In the genomic region with DNA sequence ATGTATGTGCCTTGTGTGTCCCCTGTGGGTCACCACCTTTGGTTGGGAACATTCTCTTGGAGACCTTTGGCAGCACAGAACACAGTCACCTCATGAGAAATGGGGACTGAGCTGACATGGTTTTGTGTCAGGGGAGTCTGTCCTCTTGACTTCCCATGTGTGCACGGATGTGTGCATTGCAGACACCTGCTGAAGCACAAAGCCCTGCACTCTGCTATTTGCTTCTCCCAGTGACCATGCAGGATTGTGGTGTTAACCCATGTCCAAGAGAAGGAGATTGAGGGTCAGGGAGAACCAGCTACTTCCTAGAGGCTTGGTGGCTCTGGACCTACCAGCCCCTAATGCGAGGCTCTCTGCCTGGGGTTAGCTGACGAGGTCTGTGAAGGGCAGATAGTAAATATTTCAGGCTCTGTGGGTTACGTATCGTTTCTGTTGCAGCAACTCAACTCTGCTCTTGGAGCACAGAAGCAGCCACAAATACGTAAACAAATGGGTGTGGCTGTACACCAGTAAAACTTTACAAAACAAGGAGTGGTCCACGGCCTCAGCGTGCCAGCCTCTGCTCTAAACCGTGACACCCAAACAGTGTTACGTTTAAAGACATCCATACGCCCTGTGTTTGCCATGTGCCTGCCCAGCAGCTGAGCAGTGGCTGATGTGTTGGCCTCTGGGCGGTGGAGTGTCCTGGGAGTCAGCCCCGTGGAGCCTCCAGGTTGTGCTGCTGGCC, we compare ENCODE assay signal across 21 cellular contexts. TPM values are rescaled to one million over a fixed set of nuclear protein-coding genes. Genes with fewer than 3 reads are reported as not detected.
DNase-seq lines count a peak whose midpoint lies in the region; ATAC-seq and TF ChIP-seq lines count a peak whose summit lies in the region.
"Had no signal": no experiment of that assay in that cellular context is flagged by ENCODE, and none has a peak within 500 bp of the region (broad histone marks: within the 10 kb centered on the region; RNA-seq: fewer than 3 reads in every experiment).

No MANE protein-coding gene starts in this region.

- DNase-seq in GM23248, result peak; percentile 16
- peak; percentile 73 for DNase-seq in SW480 (ENCODE audit: low spot score)
- DNase-seq in fibroblast of peridontal ligament (ENCODE audit: extremely low read depth), result peak; percentile 3
- DNase-seq in posterior vena cava (ENCODE audit: low spot score), result peak; percentile 38
- no peak for DNase-seq in Calu3
- no peak for DNase-seq in NCI-H446 treated with DMSO at 0.1 percent for 48 hours (lab: John Stamatoyannopoulos, UW)
- DNase-seq: Caco-2; CD4-positive, alpha-beta memory T cell; GDM1; HCEC 1CT; NCI-H1105; NCI-H146; NCI-H2029 treated with DMSO at 0.1 percent for 48 hours; NCI-H345; NCI-H524 treated with DMSO at 0.1 percent for 48 hours; NCI-H82 had no signal

- H3K27ac ChIP-seq in GM23248, result no peak overlapping the region
- H3K27ac ChIP-seq: BLaER1 treated with 17β-estradiol and CSF1 and Interleukin-3, amounts not matched to agents 10 nM and 100 nM; SJSA1 had no signal

- H3K9me3 ChIP-seq in GM23248 (ENCODE audit: low read depth), result no peaks in the 10 kb centered on the region
- H3K9me3 ChIP-seq: Caco-2, SJSA1 had no signal

- H3K27me3 ChIP-seq in GM23248 (replicated peaks; ENCODE audit: insufficient read depth), result 0 out of 2 replicates have a peak, but pooled peaks cover 3% of the 10 kb centered on the region
- H3K27me3 ChIP-seq: BLaER1 treated with 17β-estradiol and CSF1 and Interleukin-3, amounts not matched to agents 10 nM and 100 nM had no signal

- no peaks in the 10 kb centered on the region for H3K4me1 ChIP-seq in GM23248 (ENCODE audit: insufficient read depth)
- H3K4me1 ChIP-seq: SJSA1 had no signal

- CTCF ChIA-PET in Calu3 (lab: Charles Lee), result no interaction called here

- no peak overlapping the region for H3K4me2 ChIP-seq in GM23248 (ENCODE audit: unreplicated experiment)
- H3K4me2 ChIP-seq: BLaER1 treated with 17β-estradiol and CSF1 and Interleukin-3, amounts not matched to agents 10 nM and 100 nM had no signal

- no peaks in the 10 kb centered on the region for H4K20me1 ChIP-seq in GM23248 (ENCODE audit: insufficient read depth)
- H4K20me1 ChIP-seq: BLaER1 treated with 17β-estradiol and CSF1 and Interleukin-3, amounts not matched to agents 10 nM and 100 nM had no signal

- no peaks in the 10 kb centered on the region for H3K36me3 ChIP-seq in GM23248 (ENCODE audit: low read depth)
- H3K36me3 ChIP-seq: BLaER1 treated with 17β-estradiol and CSF1 and Interleukin-3, amounts not matched to agents 10 nM and 100 nM; SJSA1 had no signal

- no peak overlapping the region for H3K4me3 ChIP-seq in GM23248
- H3K4me3 ChIP-seq: BLaER1 treated with 17β-estradiol and CSF1 and Interleukin-3, amounts not matched to agents 10 nM and 100 nM; SJSA1 had no signal

- no peaks in the 10 kb centered on the region for H3K9me2 ChIP-seq in GM23248 (ENCODE audit: insufficient read depth)

- no TSS peak for BruUV-seq in Calu3 (replicated peaks; lab: Mats Ljungman, UMichigan)

- no peak for ATAC-seq in GM18519 (IDR thresholded peaks at IDR 0.05; ENCODE audit: low FRiP score, unreplicated experiment)
- ATAC-seq: Right ventricle myocardium inferior had no signal

- no peak overlapping the region for H3K9ac ChIP-seq in GM23248
- H3K9ac ChIP-seq: BLaER1 treated with 17β-estradiol and CSF1 and Interleukin-3, amounts not matched to agents 10 nM and 100 nM had no signal

- H3K9me3 Mint-ChIP-seq in Calu3 (ENCODE audit: low read depth, unreplicated experiment), result peaks cover 3% of the 10 kb centered on the region

- no peaks in the 10 kb centered on the region for H3K36me3 Mint-ChIP-seq in Calu3 (ENCODE audit: insufficient read depth, unreplicated experiment)
- H3K36me3 Mint-ChIP-seq: CD4-positive, alpha-beta memory T cell; IgD-negative memory B cell had no signal

- peaks cover 26% of the 10 kb centered on the region for H3K27me3 Mint-ChIP-seq in Calu3 (ENCODE audit: unreplicated experiment)
- H3K27me3 Mint-ChIP-seq: IgD-negative memory B cell had no signal

- in situ Hi-C loops in GM23248 (cut with MboI), result no loop called here

- TF ChIP-seq CTCF in Calu3 (IDR thresholded peaks at IDR 0.05; ENCODE audit: unreplicated experiment), result no peak

- H3K4me1 Mint-ChIP-seq in Calu3 (ENCODE audit: low read depth, unreplicated experiment), result no peaks in the 10 kb centered on the region
- H3K4me1 Mint-ChIP-seq: CD4-positive, alpha-beta memory T cell had no signal

- H3K4me3 Mint-ChIP-seq in Calu3 (ENCODE audit: low read depth, unreplicated experiment), result no peak overlapping the region
- H3K4me3 Mint-ChIP-seq: CD4-positive, alpha-beta memory T cell; IgD-negative memory B cell had no signal

- WGBS in GM23248 (ENCODE audit: low coverage in 1 of 2, low lambda C conversion rate in 2 of 2, missing lambda C conversion rate in 2 of 2), 2 experiments, result 12 to 16% methylated on average over 13 of the region's 13 CpGs

- intact Hi-C loops in posterior vena cava (cut with DNase I), result no loop called here
- intact Hi-C loops in Calu3 (cut with micrococcal nuclease; ENCODE audit: unreplicated experiment), result no loop called here

- H3K79me2 ChIP-seq in GM23248 (ENCODE audit: insufficient read depth), result no peaks in the 10 kb centered on the region

- H2AFZ ChIP-seq in GM23248, result no peak overlapping the region

- no peaks in the 10 kb centered on the region for H3F3A ChIP-seq in GM23248 (ENCODE audit: insufficient read depth)

- H3K27ac Mint-ChIP-seq in Calu3 (ENCODE audit: unreplicated experiment), result no peak overlapping the region
- H3K27ac Mint-ChIP-seq: CD4-positive, alpha-beta memory T cell; IgD-negative memory B cell had no signal

RNA-seq across cellular contexts. Expression of a gene that starts 51.7 kb away (rescaled TPM):
- total RNA-seq in GM23248 (2014; rRNA removed; shearing (Covaris generic)), result 0.11 TPM in 1 of 2 replicates, not detected in the other
- polyA plus RNA-seq in GM23248 (2016; fragmentation: Nextera tagmentation; extraction: Ambion mirVana), result not detected in 2 replicates
- total RNA-seq in posterior vena cava, result 10 to 100 TPM; 13.7 to 14.7 TPM
- total RNA-seq in Calu3 (2022), result 7.6 and 8.8 TPM in 2 replicates
- total RNA-seq: CD4-positive, alpha-beta memory T cell had no signal

Comparison
In these comparisons a context has a peak if more than half of its experiments do, and no peak if none do; other contexts are left out.
1. DNase-seq: peak in GM23248 (single experiment), SW480 (single experiment), fibroblast of peridontal ligament (single experiment) and posterior vena cava (single experiment); none in Calu3 (single experiment) and NCI-H446 treated with DMSO at 0.1 percent for 48 hours (single experiment).